8 cellular contexts compared by ENCODE assay signal in the genomic region with DNA sequence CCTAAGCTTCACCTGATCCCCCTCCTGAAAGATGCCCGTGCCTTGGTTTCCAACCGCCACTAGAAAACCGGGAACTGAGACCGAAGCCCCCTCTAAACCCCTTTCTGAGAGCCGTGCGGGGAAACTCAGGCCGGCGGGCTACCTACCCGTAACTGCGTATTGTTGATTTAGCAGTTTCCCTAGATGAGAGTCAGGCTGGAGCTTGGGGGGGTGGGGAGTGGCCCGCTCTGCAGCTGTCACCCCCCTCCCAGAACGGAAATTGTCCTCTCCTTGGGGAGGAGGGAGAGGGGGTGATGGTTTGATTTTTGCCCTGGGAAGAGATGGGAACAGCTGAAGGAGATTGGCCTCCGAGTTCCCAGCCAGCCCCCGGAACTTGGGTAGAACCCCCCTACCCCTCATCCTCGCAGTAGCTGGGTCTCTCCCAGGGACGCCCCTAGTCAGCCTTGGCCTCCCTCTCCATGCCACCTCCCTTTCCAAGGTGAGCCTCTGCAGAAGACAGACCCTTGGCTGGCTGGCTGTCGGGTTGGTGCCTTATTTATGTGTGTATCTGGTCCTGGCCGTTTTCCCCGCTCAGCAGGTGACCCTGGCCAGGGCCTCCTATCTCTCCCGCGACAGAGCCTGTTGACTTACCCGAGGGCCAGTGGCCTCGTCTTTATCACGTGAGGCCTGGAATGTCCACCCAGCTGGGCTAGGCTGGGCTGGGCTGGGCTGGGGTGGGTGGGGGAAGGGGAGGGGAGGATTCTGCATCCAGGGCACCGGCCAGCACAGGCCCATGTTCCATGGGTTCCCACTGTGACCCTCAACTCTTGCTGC. TPM values are rescaled to one million over a fixed set of nuclear protein-coding genes. Genes with fewer than 3 reads are reported as not detected.
DNase-seq lines count a peak whose midpoint lies in the region; ATAC-seq and TF ChIP-seq lines count a peak whose summit lies in the region.

No MANE protein-coding gene starts in this region.

- H2BK5ac ChIP-seq in H9 (ENCODE audit: insufficient read length, low read length) (no peak overlapping the region), trophoblast cell (ENCODE audit: low read depth, low read length, poor library complexity) (peak overlapping the region; percentile 97)

- H4K20me1 ChIP-seq in H9 (ENCODE audit: control insufficient read depth, insufficient read depth, insufficient read length): peaks cover 5% of the 10 kb centered on the region

- peaks cover 9% of the 10 kb centered on the region; the same call in 1 of the 2 replicates for H3K27me3 ChIP-seq in H9 (ENCODE audit: insufficient read depth, low read length)
- no peaks in the 10 kb centered on the region for H3K27me3 ChIP-seq in trophoblast cell (ENCODE audit: insufficient read depth, low read length)

- WGBS in H9 (ENCODE audit: extremely low coverage, insufficient read length, low lambda C conversion rate): no CpG with 5 or more reads among the region's 25 CpGs
- WGBS in trophoblast cell (ENCODE audit: extremely low coverage, insufficient coverage, insufficient read length): no CpG with 5 or more reads among the region's 25 CpGs

- peak overlapping the region; percentile 24 to 97 (median 94); a peak in 6 of 7 replicates for H3K27ac Mint-ChIP-seq in H9
- H3K27ac Mint-ChIP-seq in activated B cell treated with CpG ODN at 0.5 μM for 24 hours: peak overlapping the region; percentile 94

- H3K14ac ChIP-seq in H9 (ENCODE audit: insufficient read depth, low read length) (no peak overlapping the region), trophoblast cell (ENCODE audit: low read length) (peak overlapping the region; percentile 93)

- H3K23me2 ChIP-seq in H9 (ENCODE audit: insufficient read length, low read depth, low read length, poor library complexity, severe bottlenecking): peaks cover 25% of the 10 kb centered on the region

- H3K36me3 ChIP-seq in trophoblast cell (ENCODE audit: control insufficient read depth in 1 of 2, insufficient read depth in 2 of 2, low read length in 2 of 2): peaks cover 3 to 4% of the 10 kb centered on the region in 2 experiments

- no peak overlapping the region for H2BK20ac ChIP-seq in H9 (ENCODE audit: low read depth, low read length, poor library complexity, severe bottlenecking)

- H3K18ac ChIP-seq in H9 (ENCODE audit: insufficient read length, low read depth, low read length): peak overlapping the region; percentile 21
- H3K18ac ChIP-seq in trophoblast cell (ENCODE audit: low read length): peak overlapping the region; percentile 98

- H3K23ac ChIP-seq in H9 (ENCODE audit: insufficient read length, low read depth, low read length): no peak overlapping the region
- H3K23ac ChIP-seq in trophoblast cell (ENCODE audit: low read length): no peak overlapping the region

- H3K27me3 Mint-ChIP-seq in H9 (ENCODE audit: low read depth): peaks cover 20% of the 10 kb centered on the region
- H3K27me3 Mint-ChIP-seq in activated B cell treated with CpG ODN at 0.5 μM for 24 hours: no peaks in the 10 kb centered on the region

- H3K4me3 ChIP-seq in trophoblast cell (ENCODE audit: low read depth, low read length): peak overlapping the region; percentile 94

- no peak overlapping the region for H3K56ac ChIP-seq in H9 (ENCODE audit: insufficient read length, low read depth, low read length)

- DNase-seq in H9: peak; percentile 83
- DNase-seq in activated B cell treated with CpG ODN at 0.5 μM for 24 hours: peak; percentile 16
- DNase-seq in cardiac septum (ENCODE audit: low spot score): peak; percentile 88
- peak in 1 of 2 donors; percentile 56 for DNase-seq in trophoblast cell
- DNase-seq in NOMO-1 treated with dmso at 0.1 percent for 144 hours (lab: John Stamatoyannopoulos, UW; ENCODE audit: unreplicated experiment): no peak
- no peak for DNase-seq in OCI-M2 (lab: John Stamatoyannopoulos, UW; ENCODE audit: unreplicated experiment)
- DNase-seq in NCI-H1694 (lab: John Stamatoyannopoulos, UW): no peak

- H2AK5ac ChIP-seq in H9 (ENCODE audit: insufficient read length, low read length): no peak overlapping the region
- H2AK5ac ChIP-seq in trophoblast cell (ENCODE audit: low read length): peak overlapping the region; percentile 95

- H3K36me3 Mint-ChIP-seq in H9 (ENCODE audit: insufficient read depth in 1 of 3, low read depth in 3 of 3) (peaks cover 0 to 10% (median 0%) of the 10 kb centered on the region in 3 experiments; a peak in 2 of 7 replicates), activated B cell treated with CpG ODN at 0.5 μM for 24 hours (ENCODE audit: low read depth) (peaks cover 13% of the 10 kb centered on the region)

- H2AFZ ChIP-seq in H9 (ENCODE audit: low read length) (no peak overlapping the region), trophoblast cell (ENCODE audit: insufficient read depth, low read length, poor library complexity) (no peak overlapping the region)

- CTCF ChIA-PET in activated B cell treated with CpG ODN at 0.5 μM for 24 hours (lab: Charles Lee): interaction anchor here (0.7 to 9.8 kb wide), 10 partner anchors 10 to 114 kb away, joined by 3 to 169 read pairs (median 7); no protein-coding TSS in a partner anchor

- H4K91ac ChIP-seq in H9 (ENCODE audit: insufficient read length, low read depth, low read length) (no peak overlapping the region), trophoblast cell (ENCODE audit: low read depth, low read length) (peak overlapping the region; percentile 93)

- H2BK12ac ChIP-seq in H9 (ENCODE audit: insufficient read length, low read depth, low read length) (no peak overlapping the region), trophoblast cell (ENCODE audit: low read length) (peak overlapping the region; percentile 50)

- no peaks in the 10 kb centered on the region for H3K9me3 ChIP-seq in H9 (ENCODE audit: control insufficient read depth, low read depth, low read length)
- H3K9me3 ChIP-seq in trophoblast cell (ENCODE audit: insufficient read depth, low read depth, low read length): no peaks in the 10 kb centered on the region

- H3K79me1 ChIP-seq in H9 (ENCODE audit: insufficient read depth, low read depth, low read length, poor library complexity, severe bottlenecking) (peaks cover 12% of the 10 kb centered on the region), trophoblast cell (ENCODE audit: low read length) (peaks cover 63% of the 10 kb centered on the region)

- peaks cover 35% of the 10 kb centered on the region; the same call in 1 of the 2 replicates for H3K79me2 ChIP-seq in H9 (ENCODE audit: insufficient read depth, low read length)
- H3K79me2 ChIP-seq in trophoblast cell (ENCODE audit: control insufficient read depth, insufficient read depth, low read length, poor library complexity): peaks cover 61% of the 10 kb centered on the region

- no peak overlapping the region for H4K5ac ChIP-seq in H9 (ENCODE audit: insufficient read length, low read depth, low read length)

- H3K4me2 ChIP-seq in H9 (ENCODE audit: insufficient read depth, insufficient read length, low read length): peak overlapping the region; percentile 81
- H3K4me2 ChIP-seq in trophoblast cell (ENCODE audit: low read length): peak overlapping the region; percentile 95

- H3T11ph ChIP-seq in H9 (ENCODE audit: low read length): no peak overlapping the region

- H3K27ac ChIP-seq in H9 (ENCODE audit: insufficient read length, low read depth, low read length) (peak overlapping the region; percentile 21), trophoblast cell (ENCODE audit: low read depth, low read length) (peak overlapping the region; percentile 96)

- no peak overlapping the region for H2BK15ac ChIP-seq in H9 (ENCODE audit: low read depth, low read length)

- peaks cover 0 to 4% of the 10 kb centered on the region in 2 experiments; a peak in 2 of 5 replicates for H3K9me3 Mint-ChIP-seq in H9
- no peaks in the 10 kb centered on the region for H3K9me3 Mint-ChIP-seq in activated B cell treated with CpG ODN at 0.5 μM for 24 hours

- peaks cover 60 to 63% of the 10 kb centered on the region in 2 experiments for H3K4me1 Mint-ChIP-seq in H9
- H3K4me1 Mint-ChIP-seq in activated B cell treated with CpG ODN at 0.5 μM for 24 hours: peaks cover 76% of the 10 kb centered on the region

- no peak overlapping the region for H3K4ac ChIP-seq in H9 (ENCODE audit: low read depth, low read length)
- H3K4ac ChIP-seq in trophoblast cell (ENCODE audit: low read depth, low read length): peak overlapping the region; percentile 100

- intact Hi-C loops in activated B cell treated with CpG ODN at 0.5 μM for 24 hours (cut with micrococcal nuclease) (no loop called here), cardiac septum (cut with DNase I) (loop anchor here (5.0 kb wide), 2 partner anchors 36 to 234 kb away; no protein-coding TSS in a partner anchor)

- H3K4me1 ChIP-seq in H9 (ENCODE audit: insufficient read depth, low read length): peaks cover 32% of the 10 kb centered on the region
- H3K4me1 ChIP-seq in trophoblast cell (ENCODE audit: control insufficient read depth in 1 of 2, insufficient read depth in 2 of 2, low read length in 2 of 2): peaks cover 60 to 61% of the 10 kb centered on the region in 2 experiments

- ATAC-seq in activated B cell treated with CpG ODN at 0.5 μM for 24 hours (ENCODE audit: low read depth) (no peak), GM18873 (IDR thresholded peaks at IDR 0.05; ENCODE audit: low FRiP score, unreplicated experiment) (no peak)

- H2BK120ac ChIP-seq in H9 (ENCODE audit: low read depth, low read length, poor library complexity, severe bottlenecking) (no peak overlapping the region), trophoblast cell (ENCODE audit: insufficient read depth, low read length, poor library complexity) (peak overlapping the region; percentile 57)

- H4K12ac ChIP-seq in trophoblast cell (ENCODE audit: low read depth, low read length): peak overlapping the region; percentile 12

- H3K9ac ChIP-seq in H9 (ENCODE audit: extremely low read depth, insufficient read length, low read length): peak overlapping the region; percentile 36
- peak overlapping the region; percentile 75 for H3K9ac ChIP-seq in trophoblast cell (ENCODE audit: low read length)

- POLR2A ChIA-PET in activated B cell treated with CpG ODN at 0.5 μM for 24 hours (lab: Charles Lee): interaction anchor here (0.6 to 16.5 kb wide), 16 partner anchors 15 to 309 kb away, joined by 3 to 772 read pairs (median 4); a partner anchor contains a TSS

- peak overlapping the region; percentile 97 to 99 for H3K4me3 Mint-ChIP-seq in H9
- peak overlapping the region; percentile 98 for H3K4me3 Mint-ChIP-seq in activated B cell treated with CpG ODN at 0.5 μM for 24 hours

- H4K8ac ChIP-seq in H9 (replicated peaks; ENCODE audit: insufficient read length, low read depth, low read length) (no peak overlapping the region), trophoblast cell (ENCODE audit: low read depth, low read length) (peak overlapping the region; percentile 61)

- TF ChIP-seq CTCF in H9 (conservative IDR thresholded peaks at IDR 0.05): no peak
- TF ChIP-seq CTCF in activated B cell treated with CpG ODN at 0.5 μM for 24 hours (IDR thresholded peaks at IDR 0.05): no peak

RNA-seq across cellular contexts. Expression of a gene that starts 2.7 kb away (rescaled TPM):
- total RNA-seq in H9 (2021) (105 and 107 TPM in 2 replicates), activated B cell treated with CpG ODN at 0.5 μM for 24 hours (94.9 and 115 TPM in 2 replicates), cardiac septum (49.3 TPM)
- 101 and 105 TPM in 2 replicates for polyA plus RNA-seq in trophoblast cell (2013)

Comparison
In these comparisons a context has a peak if more than half of its experiments do, and no peak if none do; other contexts are left out.
1. DNase-seq: peak in H9 (single experiment), activated B cell treated with CpG ODN at 0.5 μM for 24 hours (single experiment) and cardiac septum (single experiment); none in NOMO-1 treated with dmso at 0.1 percent for 144 hours (single experiment), OCI-M2 (single experiment) and NCI-H1694 (single experiment).